In the genomic region with DNA sequence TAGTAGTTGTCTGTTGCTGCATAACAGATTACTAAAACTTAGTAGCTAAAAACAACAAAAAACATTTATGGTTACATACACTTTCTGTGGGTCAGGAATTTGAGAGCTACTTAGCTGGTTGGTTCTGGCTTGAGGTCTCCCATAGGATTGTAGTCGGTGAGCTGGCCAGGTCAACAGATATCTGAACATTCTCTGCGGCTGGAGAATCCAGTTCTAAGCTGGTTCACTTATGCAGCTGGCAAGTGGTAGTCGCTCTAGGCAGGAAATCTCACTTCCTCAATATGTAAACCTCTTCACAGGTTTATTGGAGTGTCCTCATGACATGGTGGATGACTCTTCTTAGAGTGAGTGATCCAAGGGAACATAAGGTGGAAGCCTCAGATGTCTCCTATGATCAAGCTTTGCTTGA, we compare ENCODE assay signal across 8 cellular contexts.
A peak's percentile ranks its signal among the peaks of the same experiment; 100 is the strongest.
DNase-seq lines count a peak whose midpoint lies in the region; ATAC-seq and TF ChIP-seq lines count a peak whose summit lies in the region.

No MANE protein-coding gene starts in this region.

- TF ChIP-seq POLR2A in NB4 (IDR thresholded peaks at IDR 0.05; ENCODE audit: extremely low read depth, insufficient read length): no peak

- no peak overlapping the region for H3K4me3 ChIP-seq in NB4 (ENCODE audit: low read depth, low read length)
- H3K4me3 ChIP-seq in effector memory CD4-positive, alpha-beta T cell (ENCODE audit: insufficient read depth, low read depth, low read length, poor library complexity, severe bottlenecking): peak overlapping the region; percentile 19
- H3K4me3 ChIP-seq in dorsolateral prefrontal cortex: no peak overlapping the region

- DNase-seq in NB4 (ENCODE audit: low read depth) (peak; percentile 81), middle frontal gyrus (ENCODE audit: extremely low spot score, low spot score) (no peak), dorsolateral prefrontal cortex (no peak), NCI-H2081 treated with DMSO at 0.1 percent for 48 hours (lab: John Stamatoyannopoulos, UW) (no peak), D341Med (ENCODE audit: low spot score) (no peak)
- DNase-seq in effector memory CD4-positive, alpha-beta T cell: no peak

- TF ChIP-seq CTCF in NB4 (IDR thresholded peaks at IDR 0.05; ENCODE audit: low read depth, low read length) (no peak), dorsolateral prefrontal cortex (IDR thresholded peaks at IDR 0.05 in 54 of 56, conservative IDR thresholded peaks at IDR 0.05 in 2 of 56; ENCODE audit: low read depth in 1 of 56, partially characterized antibody in 56 of 56) (no peak)

- H3K27me3 ChIP-seq in effector memory CD4-positive, alpha-beta T cell (replicated peaks; ENCODE audit: control insufficient read depth, insufficient read depth, low read length, poor library complexity, severe bottlenecking): no peaks in the 10 kb centered on the region
- H3K27me3 ChIP-seq in dorsolateral prefrontal cortex: no peaks in the 10 kb centered on the region

- no peaks in the 10 kb centered on the region for H3K9me3 ChIP-seq in effector memory CD4-positive, alpha-beta T cell (ENCODE audit: control insufficient read depth, low read length)

- H3K4me1 ChIP-seq in effector memory CD4-positive, alpha-beta T cell (ENCODE audit: control insufficient read depth, insufficient read depth, low read length, poor library complexity, severe bottlenecking): peaks cover 61% of the 10 kb centered on the region

- peak overlapping the region; percentile 94 for H3K27ac ChIP-seq in effector memory CD4-positive, alpha-beta T cell (ENCODE audit: insufficient read depth, low read length, poor library complexity, severe bottlenecking)
- no peak overlapping the region for H3K27ac ChIP-seq in dorsolateral prefrontal cortex

- H3K36me3 ChIP-seq in effector memory CD4-positive, alpha-beta T cell (ENCODE audit: control insufficient read depth, insufficient read depth, low read length): peaks cover 3% of the 10 kb centered on the region

- ATAC-seq in GM18861 (IDR thresholded peaks at IDR 0.05; ENCODE audit: unreplicated experiment): peak; percentile 89
- ATAC-seq in HG02588 (IDR thresholded peaks at IDR 0.05; ENCODE audit: unreplicated experiment): peak; percentile 87

- intact Hi-C loops in dorsolateral prefrontal cortex (cut with DNase I): no loop called here
